Comparison of ENCODE assay signal across 8 cellular contexts in genomic region chr1:206808615-206809014, GRCh38. TPM values are rescaled to one million over a fixed set of nuclear protein-coding genes. Genes with fewer than 3 reads are reported as not detected.
DNase-seq lines count a peak whose midpoint lies in the region; ATAC-seq and TF ChIP-seq lines count a peak whose summit lies in the region.

No MANE protein-coding gene starts in this region.

- WGBS in right cardiac atrium, result 51% methylated on average over 2 of the region's 2 CpGs

- ATAC-seq in activated T-cell treated with anti-CD3 and anti-CD28 coated beads, Interleukin-2, amount 50 U/mL, for 4 hours, result peak; percentile 64 to 68
- ATAC-seq in right cardiac atrium (peak; percentile 63 to 71), HG02763 (IDR thresholded peaks at IDR 0.05; ENCODE audit: unreplicated experiment) (no peak)

- H3K27me3 Mint-ChIP-seq in activated T-cell treated with anti-CD3 and anti-CD28 coated beads, Interleukin-2, amount 50 U/mL, for 4 hours (ENCODE audit: low read depth), result no peaks in the 10 kb centered on the region
- H3K27me3 Mint-ChIP-seq in type B pancreatic cell, result peaks cover 24% of the 10 kb centered on the region

- H3K4me1 ChIP-seq in right cardiac atrium (ENCODE audit: control insufficient read depth, insufficient read depth, low read length), result no peaks in the 10 kb centered on the region

- H3K27ac Mint-ChIP-seq in type B pancreatic cell, result no peak overlapping the region

- no peaks in the 10 kb centered on the region for H3K27me3 ChIP-seq in right cardiac atrium (ENCODE audit: control insufficient read depth, insufficient read depth)

- peak; percentile 51 for TF ChIP-seq CTCF in AG09309 (IDR thresholded peaks at IDR 0.05; ENCODE audit: control insufficient read depth, insufficient read depth, low read depth, low read length, missing control alignments)
- peak; percentile 58 for TF ChIP-seq CTCF in GM13976 (IDR thresholded peaks at IDR 0.05; ENCODE audit: borderline replicate concordance, control extremely low read depth, extremely low read depth, insufficient read depth, missing control alignments)
- peak; percentile 52 for TF ChIP-seq CTCF in type B pancreatic cell (conservative IDR thresholded peaks at IDR 0.05)

- in situ Hi-C loops in GM13976 (cut with MboI; ENCODE audit: low sequenced_read_pairs, unreplicated experiment), result no loop called here

- no peak for DNase-seq in AG09309 (ENCODE audit: low read depth)
- no peak for DNase-seq in GM13976 (ENCODE audit: low spot score)
- DNase-seq in Kasumi-1 (lab: John Stamatoyannopoulos, UW), result peak; percentile 35 to 57
- DNase-seq in activated T-cell treated with anti-CD3 and anti-CD28 coated beads, Interleukin-2, amount 50 U/mL, for 4 hours, result peak; percentile 39
- DNase-seq in right cardiac atrium, result no peak
- no peak for DNase-seq in type B pancreatic cell (ENCODE audit: extremely low spot score, unreplicated experiment)
- no peak for DNase-seq in NCI-H2196 treated with DMSO at 0.1 percent for 48 hours (lab: John Stamatoyannopoulos, UW; ENCODE audit: unreplicated experiment)

- H3K36me3 Mint-ChIP-seq in activated T-cell treated with anti-CD3 and anti-CD28 coated beads, Interleukin-2, amount 50 U/mL, for 4 hours (ENCODE audit: insufficient read depth), result peaks cover 2% of the 10 kb centered on the region
- H3K36me3 Mint-ChIP-seq in type B pancreatic cell, result no peaks in the 10 kb centered on the region

- no peak overlapping the region for H3K4me3 Mint-ChIP-seq in activated T-cell treated with anti-CD3 and anti-CD28 coated beads, Interleukin-2, amount 50 U/mL, for 4 hours
- H3K4me3 Mint-ChIP-seq in type B pancreatic cell, result no peak overlapping the region

- peaks cover 4% of the 10 kb centered on the region for H3K9me3 ChIP-seq in right cardiac atrium (ENCODE audit: control insufficient read depth, low read length)

- peaks cover 55% of the 10 kb centered on the region for H3K4me1 Mint-ChIP-seq in activated T-cell treated with anti-CD3 and anti-CD28 coated beads, Interleukin-2, amount 50 U/mL, for 4 hours (ENCODE audit: low read depth)
- H3K4me1 Mint-ChIP-seq in type B pancreatic cell (ENCODE audit: unreplicated experiment), result peaks cover 12% of the 10 kb centered on the region

- H3K4me3 ChIP-seq in AG09309 (ENCODE audit: control insufficient read depth, low read depth, low read length) (no peak overlapping the region), right cardiac atrium (ENCODE audit: low read length) (no peak overlapping the region)

- intact Hi-C loops in right cardiac atrium (cut with DNase I), result loop anchor here (5.0 kb wide), 2 partner anchors 171 to 176 kb away; partner anchors contain the start of gene DYRK3 (in 1 of the 4)

- peaks cover 14% of the 10 kb centered on the region for H3K9me3 Mint-ChIP-seq in activated T-cell treated with anti-CD3 and anti-CD28 coated beads, Interleukin-2, amount 50 U/mL, for 4 hours
- peaks cover 8% of the 10 kb centered on the region for H3K9me3 Mint-ChIP-seq in type B pancreatic cell

- no peak overlapping the region for H3K27ac ChIP-seq in right cardiac atrium (ENCODE audit: low read length)

RNA-seq across cellular contexts. Expression of gene IL10, which starts 36.3 kb away (rescaled TPM):
- 100 to 1,000 TPM in 1 of 3 donors, 10 to 100 TPM in 2; 38.4 to 111 (median 54.1) TPM for total RNA-seq in activated T-cell treated with anti-CD3 and anti-CD28 coated beads, Interleukin-2, amount 50 U/mL, for 4 hours
- 1 to 10 TPM in 3 of 4 donors, under 1 TPM in 1; 0.59 to 5.9 (median 1.3) TPM for total RNA-seq in right cardiac atrium
- 0.75 TPM for polyA plus RNA-seq in right cardiac atrium
- not detected in 2 replicates for total RNA-seq in type B pancreatic cell (ENCODE audit: low replicate concordance)

RNA-seq across cellular contexts. Expression of gene IL19, which starts 38.0 kb away (rescaled TPM):
- total RNA-seq in activated T-cell treated with anti-CD3 and anti-CD28 coated beads, Interleukin-2, amount 50 U/mL, for 4 hours, result under 1 TPM in 1 of 3 donors, not detected in 2; 0.19 TPM
- total RNA-seq in right cardiac atrium (not detected), type B pancreatic cell (ENCODE audit: low replicate concordance) (not detected in 2 replicates)
- polyA plus RNA-seq in right cardiac atrium, result not detected

RNA-seq across cellular contexts. Expression of gene IL20, which starts 56.8 kb away (rescaled TPM):
- not detected for total RNA-seq in activated T-cell treated with anti-CD3 and anti-CD28 coated beads, Interleukin-2, amount 50 U/mL, for 4 hours
- not detected for total RNA-seq in right cardiac atrium
- polyA plus RNA-seq in right cardiac atrium, result not detected
- total RNA-seq in type B pancreatic cell (ENCODE audit: low replicate concordance), result not detected in 2 replicates

Comparison
In these comparisons a context has a peak if more than half of its experiments do, and no peak if none do; other contexts are left out.
1. DNase-seq: peak in Kasumi-1 (2 of 2) and activated T-cell treated with anti-CD3 and anti-CD28 coated beads, Interleukin-2, amount 50 U/mL, for 4 hours (single experiment); none in AG09309 (single experiment), GM13976 (single experiment), right cardiac atrium (0 of 3), type B pancreatic cell (single experiment) and NCI-H2196 treated with DMSO at 0.1 percent for 48 hours (single experiment).
2. RNA of gene IL10, which starts 36.3 kb away (total RNA-seq): 38.4 to 111 TPM in activated T-cell treated with anti-CD3 and anti-CD28 coated beads, Interleukin-2, amount 50 U/mL, for 4 hours; 0.59 to 5.9 TPM in right cardiac atrium and not detected in type B pancreatic cell; every median in the first group is over 4 times any median in the second.
3. Peak in every context shown above with its lines, with median percentiles within 50 percentile points of each other: CTCF ChIP-seq.